Comparison of ENCODE assay signal across 8 cellular contexts in the genomic region with DNA sequence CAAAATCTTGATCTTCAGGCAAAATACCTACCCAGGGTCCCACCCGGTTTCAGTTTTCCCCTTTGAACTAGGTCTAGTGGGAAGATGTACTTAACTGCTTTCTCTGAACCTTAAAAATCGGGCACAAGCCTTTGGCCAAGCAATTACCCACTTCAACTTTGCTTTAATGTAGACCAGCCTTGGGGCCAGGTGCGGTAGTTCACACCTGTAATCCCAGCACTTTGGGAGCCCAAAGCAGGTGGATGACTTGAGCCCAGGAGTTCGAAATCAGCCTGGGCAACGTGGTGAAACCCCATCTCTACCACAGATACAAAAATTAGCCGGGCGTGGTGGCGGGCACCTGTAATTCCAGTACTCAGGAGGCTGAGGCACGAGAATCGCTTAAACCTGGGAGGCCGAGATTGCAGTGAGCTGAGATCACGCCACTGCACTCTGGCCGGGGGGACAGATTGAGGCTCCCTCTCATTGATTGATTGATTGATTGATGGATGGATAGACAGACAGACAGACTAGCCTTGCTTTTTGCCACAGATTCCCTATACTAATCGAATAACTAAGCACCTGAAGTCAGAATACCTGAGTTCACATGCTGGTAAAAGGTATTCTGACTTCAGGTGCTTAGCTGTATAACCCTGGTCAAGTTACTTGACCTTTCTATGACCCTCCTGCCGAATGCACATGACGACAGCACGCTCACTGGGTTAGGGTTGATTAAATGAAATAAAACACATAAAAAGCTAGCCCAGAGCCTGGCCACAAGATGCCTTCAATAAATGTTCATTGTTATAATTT. TPM values are rescaled to one million over a fixed set of nuclear protein-coding genes. Genes with fewer than 3 reads are reported as not detected.
A peak's percentile ranks its signal among the peaks of the same experiment; 100 is the strongest.
DNase-seq lines count a peak whose midpoint lies in the region; TF ChIP-seq lines count a peak whose summit lies in the region.

No MANE protein-coding gene starts in this region.

- H3K9me3 ChIP-seq in HUES48 (ENCODE audit: control insufficient read depth, insufficient read depth, low read length) (no peaks in the 10 kb centered on the region), mammary epithelial cell (replicated peaks; ENCODE audit: insufficient read depth, low read length) (no peaks in the 10 kb centered on the region), mucosa of stomach (ENCODE audit: control insufficient read depth, low read length) (no peaks in the 10 kb centered on the region)

- H2AFZ ChIP-seq in mammary epithelial cell (ENCODE audit: low read depth, low read length), result no peak overlapping the region

- no TSS peak for BruUV-seq in mammary epithelial cell (replicated peaks; lab: Mats Ljungman, UMichigan)

- H3K4me3 ChIP-seq in HUES48 (ENCODE audit: low read depth, low read length), result peak overlapping the region; percentile 77
- peak overlapping the region; percentile 70 to 79 (median 75) for H3K4me3 ChIP-seq in mammary epithelial cell (replicated peaks in 1 of 3; ENCODE audit: insufficient read depth in 1 of 3, low read depth in 2 of 3, low read length in 3 of 3)
- H3K4me3 ChIP-seq in mucosa of stomach (ENCODE audit: low read length), result peak overlapping the region; percentile 84

- peak overlapping the region; percentile 90 for H3K4me2 ChIP-seq in mammary epithelial cell (ENCODE audit: insufficient read depth, low read depth, low read length)

- in situ Hi-C loops in mammary epithelial cell (cut with MboI; ENCODE audit: low sequenced_read_pairs in 2 of 2), result no loop called here

- TF ChIP-seq CTCF in 22Rv1 (IDR thresholded peaks at IDR 0.05) (no peak), mammary epithelial cell (conservative IDR thresholded peaks at IDR 0.05 in 1 of 2, IDR thresholded peaks at IDR 0.05 in 1 of 2; ENCODE audit: extremely low read depth in 1 of 2, insufficient read depth in 1 of 2, low read depth in 1 of 2, low read length in 2 of 2) (no peak)

- H3K27me3 ChIP-seq in HUES48 (ENCODE audit: control insufficient read depth, insufficient read depth, low read length), result no peaks in the 10 kb centered on the region
- H3K27me3 ChIP-seq in mammary epithelial cell (ENCODE audit: insufficient read depth, low read length), result no peaks in the 10 kb centered on the region
- H3K27me3 ChIP-seq in mucosa of stomach (ENCODE audit: control insufficient read depth, insufficient read depth, low read length), result peaks cover 4% of the 10 kb centered on the region

- H3K9ac ChIP-seq in HUES48 (ENCODE audit: low read depth, low read length) (no peak overlapping the region), mammary epithelial cell (ENCODE audit: insufficient read depth, low read length) (peak overlapping the region; percentile 97), mucosa of stomach (ENCODE audit: low read length) (peak overlapping the region; percentile 98)

- intact Hi-C loops in mammary epithelial cell (cut with micrococcal nuclease), result loop anchor here (1.0 kb wide), 1 partner anchor 20 kb away; no protein-coding TSS in a partner anchor
- intact Hi-C loops in posterior vena cava (cut with DNase I), result loop anchor here in 1 of 2 donors (5.0 kb wide), 1 partner anchor 52 kb away; no protein-coding TSS in a partner anchor

- peaks cover 12% of the 10 kb centered on the region for H3K4me1 ChIP-seq in HUES48 (ENCODE audit: control insufficient read depth, insufficient read depth, low read length)
- peaks cover 21% of the 10 kb centered on the region for H3K4me1 ChIP-seq in mammary epithelial cell (ENCODE audit: insufficient read depth, low read length)
- peaks cover 26% of the 10 kb centered on the region for H3K4me1 ChIP-seq in mucosa of stomach (ENCODE audit: control insufficient read depth, insufficient read depth, low read length)

- H3K79me2 ChIP-seq in mammary epithelial cell (ENCODE audit: insufficient read depth, low read length), result peaks cover 64% of the 10 kb centered on the region

- dilution Hi-C loops in mammary epithelial cell (cut with HindIII; ENCODE audit: low sequenced_read_pairs), result no loop called here

- H3K27ac ChIP-seq in 22Rv1, result peak overlapping the region; percentile 97
- peak overlapping the region; percentile 88 for H3K27ac ChIP-seq in HUES48 (ENCODE audit: low read depth, low read length)
- H3K27ac ChIP-seq in mammary epithelial cell (ENCODE audit: insufficient read depth, low read depth, low read length), result peak overlapping the region; percentile 95

- DNase-seq in mammary epithelial cell, result no peak
- DNase-seq in posterior vena cava (ENCODE audit: low spot score), result no peak
- DNase-seq in islet precursor cell, result no peak
- DNase-seq in glomerular visceral epithelial cell (ENCODE audit: extremely low spot score), result no peak
- no peak for DNase-seq in NCI-H128 (lab: John Stamatoyannopoulos, UW; ENCODE audit: unreplicated experiment)

- H3K36me3 ChIP-seq in HUES48 (ENCODE audit: control insufficient read depth, insufficient read depth, low read length), result no peaks in the 10 kb centered on the region
- no peaks in the 10 kb centered on the region for H3K36me3 ChIP-seq in mammary epithelial cell (ENCODE audit: insufficient read depth, low read length)
- H3K36me3 ChIP-seq in mucosa of stomach (ENCODE audit: control insufficient read depth, insufficient read depth, low read length), result no peaks in the 10 kb centered on the region

- H4K20me1 ChIP-seq in mammary epithelial cell (ENCODE audit: insufficient read depth, low read length), result no peaks in the 10 kb centered on the region

- CTCF ChIA-PET in mammary epithelial cell (lab: Charles Lee; ENCODE audit: low non-redundant PET), result interaction anchor here (0.6 kb wide), 1 partner anchor 51 kb away, joined by 4 read pairs; no protein-coding TSS in a partner anchor

- 62% methylated on average over 17 of the region's 17 CpGs for WGBS in mammary epithelial cell (ENCODE audit: low coverage, missing lambda C conversion rate)

RNA-seq across cellular contexts. Expression of a gene that starts 1.8 kb away (rescaled TPM):
- total RNA-seq in mammary epithelial cell, result 10 to 100 TPM; 86.1 to 97.4 TPM
- 38.0 TPM for polyA plus RNA-seq in mammary epithelial cell
- 72.3 TPM for polyA minus RNA-seq in mammary epithelial cell
- 100 to 1,000 TPM; 141 to 226 TPM for total RNA-seq in posterior vena cava
